1 cellular context compared by ENCODE assay signal in genomic region chr1:16921391-16922185, GRCh38.
TF ChIP-seq lines count a peak whose summit lies in the region.

Gene CROCC, plus strand, starts transcription at chr1:16921931. Its CDS starts 88 bp downstream, at chr1:16922019.

TF ChIP-seq in WTC11, 78 proteins besides CTCF, POLR2A, EP300 and RAD21 (continued from another document):
- TF ChIP-seq, protein P1, sequence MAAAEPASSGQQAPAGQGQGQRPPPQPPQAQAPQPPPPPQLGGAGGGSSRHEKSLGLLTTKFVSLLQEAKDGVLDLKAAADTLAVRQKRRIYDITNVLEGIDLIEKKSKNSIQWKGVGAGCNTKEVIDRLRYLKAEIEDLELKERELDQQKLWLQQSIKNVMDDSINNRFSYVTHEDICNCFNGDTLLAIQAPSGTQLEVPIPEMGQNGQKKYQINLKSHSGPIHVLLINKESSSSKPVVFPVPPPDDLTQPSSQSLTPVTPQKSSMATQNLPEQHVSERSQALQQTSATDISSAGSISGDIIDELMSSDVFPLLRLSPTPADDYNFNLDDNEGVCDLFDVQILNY (CRISPR knock-in tag; IDR thresholded peaks at IDR 0.05): peak; percentile 59; the same call in 1 of the 2 replicates
- no peak for TF ChIP-seq NR1H2 (CRISPR knock-in tag; IDR thresholded peaks at IDR 0.05)
- no peak for TF ChIP-seq ZNF396 (CRISPR knock-in tag; IDR thresholded peaks at IDR 0.05; ENCODE audit: borderline replicate concordance)
- TF ChIP-seq FOXP4 (CRISPR knock-in tag; IDR thresholded peaks at IDR 0.05): 0 out of 2 replicates have a peak, but pooled peaks have one; percentile 26
- TF ChIP-seq MYBL2 (CRISPR knock-in tag; IDR thresholded peaks at IDR 0.05): peak; percentile 72; the same call in 1 of the 2 replicates
- no peak for TF ChIP-seq ATF1 (CRISPR knock-in tag; IDR thresholded peaks at IDR 0.05)
- TF ChIP-seq, protein P2, sequence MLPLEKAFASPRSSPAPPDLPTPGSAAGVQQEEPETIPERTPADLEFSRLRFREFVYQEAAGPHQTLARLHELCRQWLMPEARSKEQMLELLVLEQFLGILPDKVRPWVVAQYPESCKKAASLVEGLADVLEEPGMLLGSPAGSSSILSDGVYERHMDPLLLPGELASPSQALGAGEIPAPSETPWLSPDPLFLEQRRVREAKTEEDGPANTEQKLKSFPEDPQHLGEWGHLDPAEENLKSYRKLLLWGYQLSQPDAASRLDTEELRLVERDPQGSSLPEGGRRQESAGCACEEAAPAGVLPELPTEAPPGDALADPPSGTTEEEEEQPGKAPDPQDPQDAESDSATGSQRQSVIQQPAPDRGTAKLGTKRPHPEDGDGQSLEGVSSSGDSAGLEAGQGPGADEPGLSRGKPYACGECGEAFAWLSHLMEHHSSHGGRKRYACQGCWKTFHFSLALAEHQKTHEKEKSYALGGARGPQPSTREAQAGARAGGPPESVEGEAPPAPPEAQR (CRISPR knock-in tag; IDR thresholded peaks at IDR 0.05): no peak
- no peak for TF ChIP-seq ERG (CRISPR knock-in tag; IDR thresholded peaks at IDR 0.05)
- no peak for TF ChIP-seq ZNF138 (CRISPR knock-in tag; conservative IDR thresholded peaks at IDR 0.05)
- no peak for TF ChIP-seq FOXJ3 (CRISPR knock-in tag; IDR thresholded peaks at IDR 0.05; ENCODE audit: borderline replicate concordance)
- TF ChIP-seq SP1 (CRISPR knock-in tag; conservative IDR thresholded peaks at IDR 0.05): peak; percentile 82
- TF ChIP-seq, protein P3, sequence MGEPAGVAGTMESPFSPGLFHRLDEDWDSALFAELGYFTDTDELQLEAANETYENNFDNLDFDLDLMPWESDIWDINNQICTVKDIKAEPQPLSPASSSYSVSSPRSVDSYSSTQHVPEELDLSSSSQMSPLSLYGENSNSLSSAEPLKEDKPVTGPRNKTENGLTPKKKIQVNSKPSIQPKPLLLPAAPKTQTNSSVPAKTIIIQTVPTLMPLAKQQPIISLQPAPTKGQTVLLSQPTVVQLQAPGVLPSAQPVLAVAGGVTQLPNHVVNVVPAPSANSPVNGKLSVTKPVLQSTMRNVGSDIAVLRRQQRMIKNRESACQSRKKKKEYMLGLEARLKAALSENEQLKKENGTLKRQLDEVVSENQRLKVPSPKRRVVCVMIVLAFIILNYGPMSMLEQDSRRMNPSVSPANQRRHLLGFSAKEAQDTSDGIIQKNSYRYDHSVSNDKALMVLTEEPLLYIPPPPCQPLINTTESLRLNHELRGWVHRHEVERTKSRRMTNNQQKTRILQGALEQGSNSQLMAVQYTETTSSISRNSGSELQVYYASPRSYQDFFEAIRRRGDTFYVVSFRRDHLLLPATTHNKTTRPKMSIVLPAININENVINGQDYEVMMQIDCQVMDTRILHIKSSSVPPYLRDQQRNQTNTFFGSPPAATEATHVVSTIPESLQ (CRISPR knock-in tag; IDR thresholded peaks at IDR 0.05): no peak
- no peak for TF ChIP-seq GRHL2 (CRISPR knock-in tag; IDR thresholded peaks at IDR 0.05; ENCODE audit: insufficient replicate concordance, severe bottlenecking)
- TF ChIP-seq, protein P4, sequence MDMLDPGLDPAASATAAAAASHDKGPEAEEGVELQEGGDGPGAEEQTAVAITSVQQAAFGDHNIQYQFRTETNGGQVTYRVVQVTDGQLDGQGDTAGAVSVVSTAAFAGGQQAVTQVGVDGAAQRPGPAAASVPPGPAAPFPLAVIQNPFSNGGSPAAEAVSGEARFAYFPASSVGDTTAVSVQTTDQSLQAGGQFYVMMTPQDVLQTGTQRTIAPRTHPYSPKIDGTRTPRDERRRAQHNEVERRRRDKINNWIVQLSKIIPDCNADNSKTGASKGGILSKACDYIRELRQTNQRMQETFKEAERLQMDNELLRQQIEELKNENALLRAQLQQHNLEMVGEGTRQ (CRISPR knock-in tag; IDR thresholded peaks at IDR 0.05): peak; percentile 94
- no peak; the same call in 1 of the 2 replicates for TF ChIP-seq SMAD3 (CRISPR knock-in tag; IDR thresholded peaks at IDR 0.05; ENCODE audit: borderline replicate concordance)
- TF ChIP-seq ETV6 (CRISPR knock-in tag; IDR thresholded peaks at IDR 0.05): peak; percentile 90
- TF ChIP-seq ZBTB21 (CRISPR knock-in tag; IDR thresholded peaks at IDR 0.05; ENCODE audit: borderline replicate concordance): peak; percentile 56; the same call in 1 of the 2 replicates
- TF ChIP-seq, protein P5, sequence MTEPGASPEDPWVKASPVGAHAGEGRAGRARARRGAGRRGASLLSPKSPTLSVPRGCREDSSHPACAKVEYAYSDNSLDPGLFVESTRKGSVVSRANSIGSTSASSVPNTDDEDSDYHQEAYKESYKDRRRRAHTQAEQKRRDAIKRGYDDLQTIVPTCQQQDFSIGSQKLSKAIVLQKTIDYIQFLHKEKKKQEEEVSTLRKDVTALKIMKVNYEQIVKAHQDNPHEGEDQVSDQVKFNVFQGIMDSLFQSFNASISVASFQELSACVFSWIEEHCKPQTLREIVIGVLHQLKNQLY (CRISPR knock-in tag; IDR thresholded peaks at IDR 0.05): no peak
- TF ChIP-seq NR3C1 (CRISPR knock-in tag; conservative IDR thresholded peaks at IDR 0.05; ENCODE audit: low read depth): 0 out of 2 replicates have a peak, but pooled peaks have one; percentile 62
- peak; percentile 85; the same call in 1 of the 2 replicates for TF ChIP-seq FOXP1 (CRISPR knock-in tag; IDR thresholded peaks at IDR 0.05; ENCODE audit: borderline replicate concordance)
- TF ChIP-seq FOXK1 (CRISPR knock-in tag; IDR thresholded peaks at IDR 0.05): peak; percentile 63
- TF ChIP-seq NFE2L1 (CRISPR knock-in tag; IDR thresholded peaks at IDR 0.05): peak; percentile 83; the same call in 1 of the 2 replicates
- no peak for TF ChIP-seq PRRX2 (CRISPR knock-in tag; IDR thresholded peaks at IDR 0.05)
- TF ChIP-seq, protein P6, sequence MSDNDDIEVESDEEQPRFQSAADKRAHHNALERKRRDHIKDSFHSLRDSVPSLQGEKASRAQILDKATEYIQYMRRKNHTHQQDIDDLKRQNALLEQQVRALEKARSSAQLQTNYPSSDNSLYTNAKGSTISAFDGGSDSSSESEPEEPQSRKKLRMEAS (CRISPR knock-in tag; IDR thresholded peaks at IDR 0.05): peak; percentile 82
- TF ChIP-seq OVOL2 (CRISPR knock-in tag; IDR thresholded peaks at IDR 0.05; ENCODE audit: borderline replicate concordance): no peak
- peak; percentile 95 for TF ChIP-seq USF1 (CRISPR knock-in tag; IDR thresholded peaks at IDR 0.05)
- TF ChIP-seq CREM (CRISPR knock-in tag; IDR thresholded peaks at IDR 0.05): no peak
- no peak for TF ChIP-seq NFYB (CRISPR knock-in tag; conservative IDR thresholded peaks at IDR 0.05; ENCODE audit: low read depth)
- TF ChIP-seq, protein P7, sequence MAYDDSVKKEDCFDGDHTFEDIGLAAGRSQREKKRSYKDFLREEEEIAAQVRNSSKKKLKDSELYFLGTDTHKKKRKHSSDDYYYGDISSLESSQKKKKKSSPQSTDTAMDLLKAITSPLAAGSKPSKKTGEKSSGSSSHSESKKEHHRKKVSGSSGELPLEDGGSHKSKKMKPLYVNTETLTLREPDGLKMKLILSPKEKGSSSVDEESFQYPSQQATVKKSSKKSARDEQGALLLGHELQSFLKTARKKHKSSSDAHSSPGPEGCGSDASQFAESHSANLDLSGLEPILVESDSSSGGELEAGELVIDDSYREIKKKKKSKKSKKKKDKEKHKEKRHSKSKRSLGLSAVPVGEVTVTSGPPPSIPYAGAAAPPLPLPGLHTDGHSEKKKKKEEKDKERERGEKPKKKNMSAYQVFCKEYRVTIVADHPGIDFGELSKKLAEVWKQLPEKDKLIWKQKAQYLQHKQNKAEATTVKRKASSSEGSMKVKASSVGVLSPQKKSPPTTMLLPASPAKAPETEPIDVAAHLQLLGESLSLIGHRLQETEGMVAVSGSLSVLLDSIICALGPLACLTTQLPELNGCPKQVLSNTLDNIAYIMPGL (CRISPR knock-in tag; IDR thresholded peaks at IDR 0.05): 0 out of 2 replicates have a peak, but pooled peaks have one; percentile 52
TF ChIP-seq in WTC11: peak in this region for 15.
